Comparison of ENCODE assay signal across 20 cellular contexts in the genomic region with DNA sequence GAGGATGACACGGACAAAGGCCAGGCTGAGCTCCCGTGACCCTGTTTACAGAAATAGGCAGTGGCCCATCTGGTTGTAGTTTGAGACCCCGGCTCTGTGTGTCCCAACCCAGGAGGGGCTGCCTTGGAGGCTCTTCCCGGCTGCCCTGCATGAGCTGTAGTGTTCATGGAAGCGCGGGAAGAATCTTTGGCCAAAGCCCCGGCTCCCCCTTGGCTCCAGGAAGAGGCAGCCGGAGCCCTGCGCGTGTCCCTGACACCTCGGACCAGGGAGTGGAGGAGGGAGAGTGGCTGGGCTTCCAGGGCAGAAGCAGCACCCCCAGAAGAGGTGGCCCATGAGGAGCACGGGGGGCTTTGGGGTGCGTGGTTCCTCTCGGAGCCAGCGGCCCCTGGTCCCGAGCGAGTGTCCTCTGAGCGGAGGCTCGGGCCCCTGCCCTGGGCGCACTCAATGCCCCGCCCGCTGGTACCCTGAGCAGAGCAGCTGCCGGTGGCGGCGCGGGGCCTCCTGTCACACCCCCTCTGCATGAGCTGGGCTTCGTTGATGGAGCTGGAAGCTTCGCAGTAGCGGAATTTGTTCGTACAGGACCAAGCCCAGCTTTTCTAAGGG. TPM values are rescaled to one million over a fixed set of nuclear protein-coding genes. Genes with fewer than 3 reads are reported as not detected.
A peak's percentile ranks its signal among the peaks of the same experiment; 100 is the strongest.
DNase-seq lines count a peak whose midpoint lies in the region; ATAC-seq, FAIRE-seq and TF ChIP-seq lines count a peak whose summit lies in the region.
"Had no signal": no experiment of that assay in that cellular context is flagged by ENCODE, and none has a peak within 500 bp of the region (broad histone marks: within the 10 kb centered on the region; RNA-seq: fewer than 3 reads in every experiment).

No MANE protein-coding gene starts in this region.

- no peaks in the 10 kb centered on the region for H4K20me1 ChIP-seq in SK-N-SH (ENCODE audit: insufficient read depth)
- H4K20me1 ChIP-seq in osteoblast (ENCODE audit: insufficient read depth, low read length), result no peaks in the 10 kb centered on the region

- no peak overlapping the region for H3K9ac ChIP-seq in SK-N-SH

- H3K4me3 ChIP-seq in SK-N-SH (ENCODE audit: low read depth in 2 of 2, low read length in 1 of 2), result no peak overlapping the region
- no peak overlapping the region for H3K4me3 ChIP-seq in coronary artery
- no peak overlapping the region for H3K4me3 ChIP-seq in osteoblast (ENCODE audit: insufficient read depth, low read length)

- FAIRE-seq in GM12892 (lab: Jason Lieb, UNC), result no peak

- TF ChIP-seq CTCF in SK-N-SH (IDR thresholded peaks at IDR 0.05) (no peak), coronary artery (IDR thresholded peaks at IDR 0.05) (no peak), osteoblast (IDR thresholded peaks at IDR 0.05; ENCODE audit: extremely low read depth, low read depth, low read length) (no peak)

- CTCF ChIA-PET in SK-N-SH (lab: Yijun Ruan, JAX), result interaction anchor here (1.3 to 2.0 kb wide), 2 partner anchors 193 to 194 kb away, joined by 3 to 6 read pairs; no protein-coding TSS in a partner anchor

- H3K79me2 ChIP-seq in SK-N-SH (ENCODE audit: insufficient read depth) (no peaks in the 10 kb centered on the region), osteoblast (ENCODE audit: insufficient read depth, low read length) (no peaks in the 10 kb centered on the region)

- no peak for TF ChIP-seq EP300 in SK-N-SH (IDR thresholded peaks at IDR 0.05; ENCODE audit: borderline replicate concordance in 1 of 2, low read depth in 1 of 2, low read length in 1 of 2)

- 53% methylated on average over 10 of the region's 30 CpGs for WGBS in SK-N-SH (ENCODE audit: low lambda C conversion rate)

- DNase-seq in SK-N-SH (peak; percentile 20), GM12892 (ENCODE audit: insufficient read length) (peak; percentile 10), coronary artery (ENCODE audit: low spot score) (peak; percentile 64), osteoblast (ENCODE audit: insufficient read length, low spot score, missing footprints) (peak; percentile 76), DMS153 (lab: John Stamatoyannopoulos, UW) (no peak)
- DNase-seq: BE2C, Caco-2, DMS79, GOT3, KG1, NCI-H1694 treated with DMSO at 0.1 percent for 48 hours, NCI-H2107, NCI-H226, SIG-M5 had no signal

- ATAC-seq in SK-N-SH treated with all-trans-retinoic acid at 6 μM for 48 hours (no peak), HG02852 (IDR thresholded peaks at IDR 0.05; ENCODE audit: unreplicated experiment) (no peak), GM21737 (IDR thresholded peaks at IDR 0.05; ENCODE audit: unreplicated experiment) (no peak)

- no peaks in the 10 kb centered on the region for H3K9me2 ChIP-seq in SK-N-SH

- H3F3A ChIP-seq in SK-N-SH (replicated peaks; ENCODE audit: insufficient read depth), result no peaks in the 10 kb centered on the region

- no peak for TF ChIP-seq RAD21 in SK-N-SH (IDR thresholded peaks at IDR 0.05; ENCODE audit: low read length)

- no peak for TF ChIP-seq POLR2A in GM12892 (IDR thresholded peaks at IDR 0.05; ENCODE audit: low read depth, low read length)

- H2AFZ ChIP-seq in SK-N-SH (ENCODE audit: low read depth) (no peak overlapping the region), osteoblast (ENCODE audit: low read length) (no peak overlapping the region)

- H3K27me3 ChIP-seq in SK-N-SH (ENCODE audit: insufficient read depth) (no peaks in the 10 kb centered on the region; the same call in 1 of the 2 replicates), osteoblast (ENCODE audit: insufficient read depth, low read length) (peaks cover 46% of the 10 kb centered on the region)

- H3K9me3 ChIP-seq in SK-N-SH (no peaks in the 10 kb centered on the region), osteoblast (ENCODE audit: low read depth, low read length) (no peaks in the 10 kb centered on the region)
- H3K9me3 ChIP-seq: BE2C, Caco-2 had no signal

- POLR2A ChIA-PET in SK-N-SH (lab: Yijun Ruan, JAX), result no interaction called here

- H3K4me2 ChIP-seq in SK-N-SH (no peak overlapping the region), osteoblast (ENCODE audit: insufficient read depth, low read length) (no peak overlapping the region)

- H3K4me1 ChIP-seq in SK-N-SH (ENCODE audit: control insufficient read depth in 1 of 2, insufficient read depth in 2 of 2, low read depth in 1 of 2, low read length in 1 of 2) (no peaks in the 10 kb centered on the region; a peak in 1 of 4 replicates), osteoblast (ENCODE audit: insufficient read depth, low read length) (no peaks in the 10 kb centered on the region)
- H3K4me1 ChIP-seq: Caco-2 had no signal

- H3K27ac ChIP-seq in SK-N-SH (ENCODE audit: low read depth in 2 of 2, low read length in 1 of 2), result no peak overlapping the region
- no peak overlapping the region for H3K27ac ChIP-seq in coronary artery
- H3K27ac ChIP-seq in osteoblast (ENCODE audit: low read depth, low read length), result no peak overlapping the region

- H3K36me3 ChIP-seq in SK-N-SH (replicated peaks in 1 of 2; ENCODE audit: control insufficient read depth in 1 of 2, insufficient read depth in 2 of 2, low read length in 1 of 2) (no peaks in the 10 kb centered on the region), osteoblast (ENCODE audit: insufficient read depth, low read length) (no peaks in the 10 kb centered on the region)
- H3K36me3 ChIP-seq: BE2C had no signal

TF ChIP-seq in SK-N-SH, 30 proteins besides CTCF, POLR2A, EP300 and RAD21 (continues in another document):
- no peak for TF ChIP-seq FOSL2 (IDR thresholded peaks at IDR 0.05; ENCODE audit: borderline replicate concordance, low read depth)
- no peak for TF ChIP-seq FOXM1 (IDR thresholded peaks at IDR 0.05; ENCODE audit: low read depth)
- TF ChIP-seq, protein P1, sequence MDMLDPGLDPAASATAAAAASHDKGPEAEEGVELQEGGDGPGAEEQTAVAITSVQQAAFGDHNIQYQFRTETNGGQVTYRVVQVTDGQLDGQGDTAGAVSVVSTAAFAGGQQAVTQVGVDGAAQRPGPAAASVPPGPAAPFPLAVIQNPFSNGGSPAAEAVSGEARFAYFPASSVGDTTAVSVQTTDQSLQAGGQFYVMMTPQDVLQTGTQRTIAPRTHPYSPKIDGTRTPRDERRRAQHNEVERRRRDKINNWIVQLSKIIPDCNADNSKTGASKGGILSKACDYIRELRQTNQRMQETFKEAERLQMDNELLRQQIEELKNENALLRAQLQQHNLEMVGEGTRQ (IDR thresholded peaks at IDR 0.05; ENCODE audit: borderline replicate concordance, low read depth, low read length), result no peak
- no peak for TF ChIP-seq EZH2phosphoT487 (IDR thresholded peaks at IDR 0.05; ENCODE audit: borderline replicate concordance, low read depth)
- TF ChIP-seq USF1 (IDR thresholded peaks at IDR 0.05; ENCODE audit: borderline replicate concordance, low read depth), result no peak
- TF ChIP-seq ELF1 (IDR thresholded peaks at IDR 0.05), result no peak
- TF ChIP-seq CHD2 (IDR thresholded peaks at IDR 0.05; ENCODE audit: low read length, partially characterized antibody), result no peak
- TF ChIP-seq NFIC (IDR thresholded peaks at IDR 0.05; ENCODE audit: borderline replicate concordance), result no peak
- no peak for TF ChIP-seq RCOR1 (IDR thresholded peaks at IDR 0.05; ENCODE audit: low read length)

TF ChIP-seq in SK-N-SH treated with all-trans-retinoic acid at 6 μM for 48 hours, 23 proteins besides CTCF, POLR2A, EP300 and RAD21:
- TF ChIP-seq GLIS3 (CRISPR knock-in tag; IDR thresholded peaks at IDR 0.05), result no peak
- TF ChIP-seq, protein P2, sequence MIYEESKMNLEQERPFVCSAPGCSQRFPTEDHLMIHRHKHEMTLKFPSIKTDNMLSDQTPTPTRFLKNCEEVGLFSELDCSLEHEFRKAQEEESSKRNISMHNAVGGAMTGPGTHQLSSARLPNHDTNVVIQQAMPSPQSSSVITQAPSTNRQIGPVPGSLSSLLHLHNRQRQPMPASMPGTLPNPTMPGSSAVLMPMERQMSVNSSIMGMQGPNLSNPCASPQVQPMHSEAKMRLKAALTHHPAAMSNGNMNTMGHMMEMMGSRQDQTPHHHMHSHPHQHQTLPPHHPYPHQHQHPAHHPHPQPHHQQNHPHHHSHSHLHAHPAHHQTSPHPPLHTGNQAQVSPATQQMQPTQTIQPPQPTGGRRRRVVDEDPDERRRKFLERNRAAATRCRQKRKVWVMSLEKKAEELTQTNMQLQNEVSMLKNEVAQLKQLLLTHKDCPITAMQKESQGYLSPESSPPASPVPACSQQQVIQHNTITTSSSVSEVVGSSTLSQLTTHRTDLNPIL (CRISPR knock-in tag; IDR thresholded peaks at IDR 0.05; ENCODE audit: low read depth), result no peak
- TF ChIP-seq CSDC2 (CRISPR knock-in tag; IDR thresholded peaks at IDR 0.05), result no peak
- no peak for TF ChIP-seq RARB (CRISPR knock-in tag; IDR thresholded peaks at IDR 0.05)
- no peak for TF ChIP-seq TCF4 (CRISPR knock-in tag; IDR thresholded peaks at IDR 0.05; ENCODE audit: borderline replicate concordance)

RNA-seq across cellular contexts. Expression of gene GPR35, which starts 21.7 kb away (rescaled TPM):
- polyA plus RNA-seq in SK-N-SH (2012; rRNA removed), result 1.2 and 1.3 TPM in 2 replicates
- 0.31 and 0.37 TPM in 2 replicates for polyA plus RNA-seq in SK-N-SH (2012; cell fraction: cytosol; rRNA removed)
- polyA plus RNA-seq in SK-N-SH (2012; cell fraction: nucleus; rRNA removed), result 8.6 and 12.4 TPM in 2 replicates
- 1.1 TPM for polyA plus RNA-seq in GM12892 (2012; ENCODE audit: missing spikeins)
- total RNA-seq in osteoblast, result 1.1 and 1.5 TPM in 2 replicates

RNA-seq across cellular contexts. Expression of gene AQP12B, which starts 35.7 kb away (rescaled TPM):
- not detected in 2 replicates for polyA plus RNA-seq in SK-N-SH (2012; rRNA removed)
- not detected in 2 replicates for polyA plus RNA-seq in SK-N-SH (2012; cell fraction: cytosol; rRNA removed)
- polyA plus RNA-seq in SK-N-SH (2012; cell fraction: nucleus; rRNA removed), result 0.02 TPM in 1 of 2 replicates, not detected in the other
- polyA plus RNA-seq in GM12892 (2012; ENCODE audit: missing spikeins), result not detected
- not detected in 2 replicates for total RNA-seq in osteoblast
- total RNA-seq: A172; Caco-2; CD4-positive, alpha-beta T cell; RPMI7951 had no signal

RNA-seq across cellular contexts. Expression of gene AQP12A, which starts 44.7 kb away (rescaled TPM):
- polyA plus RNA-seq in SK-N-SH (2012; rRNA removed), result not detected in 2 replicates
- not detected in 2 replicates for polyA plus RNA-seq in SK-N-SH (2012; cell fraction: cytosol; rRNA removed)
- polyA plus RNA-seq in SK-N-SH (2012; cell fraction: nucleus; rRNA removed), result not detected in 2 replicates
- not detected for polyA plus RNA-seq in GM12892 (2012; ENCODE audit: missing spikeins)
- total RNA-seq in osteoblast, result not detected in 2 replicates
- total RNA-seq: A172; Caco-2; CD4-positive, alpha-beta T cell; RPMI7951 had no signal
